1 cellular context compared by ENCODE assay signal in genomic region chr2:55048925-55049793, GRCh38.
A peak's percentile ranks its signal among the peaks of the same experiment; 100 is the strongest.
TF ChIP-seq lines count a peak whose summit lies in the region.

No MANE protein-coding gene starts in this region.

TF ChIP-seq in K562, 482 proteins besides CTCF, POLR2A, EP300 and RAD21 (continued from another document and continues in another):
- TF ChIP-seq IRF1 (CRISPR knock-in tag; IDR thresholded peaks at IDR 0.05; ENCODE audit: borderline replicate concordance), result no peak
- TF ChIP-seq SP2 (IDR thresholded peaks at IDR 0.05; ENCODE audit: extremely low read depth, low read depth, low read length, poor library complexity, severe bottlenecking), result no peak
- peak; percentile 33; the same call in 1 of the 2 replicates for TF ChIP-seq THAP12 (CRISPR knock-in tag; IDR thresholded peaks at IDR 0.05)
- peak; percentile 56; the same call in 1 of the 2 replicates for TF ChIP-seq ZNF263 (CRISPR knock-in tag; IDR thresholded peaks at IDR 0.05; ENCODE audit: borderline replicate concordance)
- TF ChIP-seq CTBP1 (IDR thresholded peaks at IDR 0.05; ENCODE audit: borderline replicate concordance), result peak; percentile 51
- TF ChIP-seq HNRNPUL1 (IDR thresholded peaks at IDR 0.05; ENCODE audit: low read length), result no peak
- TF ChIP-seq MAFF (IDR thresholded peaks at IDR 0.05; ENCODE audit: low read length), result no peak
- TF ChIP-seq CREM (IDR thresholded peaks at IDR 0.05; ENCODE audit: low read depth), result peak; percentile 70
- no peak for TF ChIP-seq ELK1 (CRISPR knock-in tag; IDR thresholded peaks at IDR 0.05)
- TF ChIP-seq BRD4 (IDR thresholded peaks at IDR 0.05), result 0 out of 2 replicates have a peak, but pooled peaks have one; percentile 78
- TF ChIP-seq CEBPB (tag; IDR thresholded peaks at IDR 0.05), result no peak
- no peak for TF ChIP-seq RNF2 (IDR thresholded peaks at IDR 0.05)
- TF ChIP-seq FUS (optimal IDR thresholded peaks at IDR 0.05; ENCODE audit: low read depth, low read length), result no peak
- no peak for TF ChIP-seq FOXK1 (CRISPR knock-in tag; IDR thresholded peaks at IDR 0.05; ENCODE audit: borderline replicate concordance)
- TF ChIP-seq SNIP1 (IDR thresholded peaks at IDR 0.05; ENCODE audit: low read depth), result no peak
- 0 out of 2 replicates have a peak, but pooled peaks have one; percentile 11 for TF ChIP-seq CBFA2T3 (IDR thresholded peaks at IDR 0.05)
- TF ChIP-seq RB1 (IDR thresholded peaks at IDR 0.05; ENCODE audit: low read depth), result peak; percentile 12
- TF ChIP-seq ZNF165 (CRISPR knock-in tag; IDR thresholded peaks at IDR 0.05; ENCODE audit: borderline replicate concordance), result no peak
- TF ChIP-seq SIRT6 (IDR thresholded peaks at IDR 0.05; ENCODE audit: low read depth, low read length), result no peak
- no peak for TF ChIP-seq PRPF4 (IDR thresholded peaks at IDR 0.05; ENCODE audit: insufficient read depth, low read depth, low read length, poor library complexity, severe bottlenecking)
- TF ChIP-seq MED1 (CRISPR knock-in tag; IDR thresholded peaks at IDR 0.05; ENCODE audit: borderline replicate concordance), result no peak
- TF ChIP-seq HDAC3 (IDR thresholded peaks at IDR 0.05; ENCODE audit: borderline replicate concordance, partially characterized antibody), result no peak
- TF ChIP-seq HMBOX1 (IDR thresholded peaks at IDR 0.05), result peak; percentile 76; the same call in 1 of the 2 replicates
- no peak for TF ChIP-seq NCOA2 (IDR thresholded peaks at IDR 0.05; ENCODE audit: partially characterized antibody in 2 of 2)
- no peak for TF ChIP-seq RERE (CRISPR knock-in tag; IDR thresholded peaks at IDR 0.05; ENCODE audit: borderline replicate concordance)
- peak; percentile 61 for TF ChIP-seq TBP (optimal IDR thresholded peaks at IDR 0.05; ENCODE audit: low read depth, low read length)
- 0 out of 2 replicates have a peak, but pooled peaks have one; percentile 25 for TF ChIP-seq HLTF (IDR thresholded peaks at IDR 0.05)
- TF ChIP-seq ZNF146 (CRISPR knock-in tag; IDR thresholded peaks at IDR 0.05; ENCODE audit: unreplicated experiment), result no peak
- TF ChIP-seq ADNP (tag; IDR thresholded peaks at IDR 0.05), result no peak
- TF ChIP-seq ZNF551 (CRISPR knock-in tag; IDR thresholded peaks at IDR 0.05), result no peak
- TF ChIP-seq FOS (IDR thresholded peaks at IDR 0.05; ENCODE audit: extremely low read depth, insufficient read length), result no peak
- TF ChIP-seq MBD2 (IDR thresholded peaks at IDR 0.05; ENCODE audit: borderline replicate concordance, low read depth), result no peak; the same call in 1 of the 2 replicates
- peak in 1 of 2 experiments; percentile 28; a peak in 1 of 4 replicates for TF ChIP-seq FOXK2 (conservative IDR thresholded peaks at IDR 0.05 in 1 of 2, IDR thresholded peaks at IDR 0.05 in 1 of 2; ENCODE audit: low read depth in 2 of 2)
- TF ChIP-seq RBM15 (IDR thresholded peaks at IDR 0.05; ENCODE audit: insufficient read depth, low read length), result no peak
- TF ChIP-seq RBM25 (IDR thresholded peaks at IDR 0.05; ENCODE audit: low read depth, low read length, severe bottlenecking), result no peak
- TF ChIP-seq ZBED1 (IDR thresholded peaks at IDR 0.05), result peak; percentile 26; the same call in 1 of the 2 replicates
- peak; percentile 69 to 94; a peak in 2 of 4 replicates for TF ChIP-seq UBTF (IDR thresholded peaks at IDR 0.05; ENCODE audit: borderline replicate concordance in 1 of 2, low read depth in 2 of 2, low read length in 2 of 2)
- TF ChIP-seq SAP30 (IDR thresholded peaks at IDR 0.05; ENCODE audit: borderline replicate concordance, insufficient read depth, low read depth, low read length, poor library complexity, severe bottlenecking), result peak; percentile 62
- TF ChIP-seq ZNF583 (CRISPR knock-in tag; IDR thresholded peaks at IDR 0.05), result no peak
- TF ChIP-seq ATF7 (IDR thresholded peaks at IDR 0.05), result peak; percentile 52; the same call in 1 of the 2 replicates
- TF ChIP-seq RAD51 (IDR thresholded peaks at IDR 0.05; ENCODE audit: borderline replicate concordance, low read depth), result no peak
- TF ChIP-seq SRSF3 (IDR thresholded peaks at IDR 0.05; ENCODE audit: insufficient read depth, low read length), result no peak
- TF ChIP-seq PHB2 (IDR thresholded peaks at IDR 0.05; ENCODE audit: low read depth), result no peak
- no peak for TF ChIP-seq NEUROD1 (IDR thresholded peaks at IDR 0.05; ENCODE audit: borderline replicate concordance, low read depth, low read length, partially characterized antibody)
- TF ChIP-seq SIN3A (IDR thresholded peaks at IDR 0.05; ENCODE audit: borderline replicate concordance in 2 of 2, control insufficient read depth in 1 of 2, low read depth in 2 of 2, low read length in 2 of 2), result peak; percentile 35 to 84; a peak in 2 of 4 replicates
- TF ChIP-seq ZNF77 (CRISPR knock-in tag; IDR thresholded peaks at IDR 0.05), result no peak
- TF ChIP-seq ZBTB5 (IDR thresholded peaks at IDR 0.05), result no peak
- TF ChIP-seq SAFB (IDR thresholded peaks at IDR 0.05; ENCODE audit: borderline replicate concordance, low read depth, low read length), result peak; percentile 98
- peak; percentile 64; the same call in 1 of the 2 replicates for TF ChIP-seq SREBF1 (IDR thresholded peaks at IDR 0.05; ENCODE audit: borderline replicate concordance, low read depth, low read length)
- TF ChIP-seq TAL1 (IDR thresholded peaks at IDR 0.05), result no peak
- TF ChIP-seq RBM22 (IDR thresholded peaks at IDR 0.05; ENCODE audit: low read depth, low read length, poor library complexity, severe bottlenecking), result peak; percentile 54
- no peak for TF ChIP-seq ID3 (CRISPR knock-in tag; IDR thresholded peaks at IDR 0.05)
- peak; percentile 68 for TF ChIP-seq ID3 (tag; IDR thresholded peaks at IDR 0.05)
- TF ChIP-seq NR3C1 (CRISPR knock-in tag; IDR thresholded peaks at IDR 0.05), result no peak
- TF ChIP-seq TRIM24 (IDR thresholded peaks at IDR 0.05), result peak in 1 of 2 experiments; percentile 23; a peak in 1 of 4 replicates
- TF ChIP-seq FIP1L1 (IDR thresholded peaks at IDR 0.05; ENCODE audit: low read depth, low read length, poor library complexity, severe bottlenecking), result peak; percentile 9
- TF ChIP-seq MCM3 (IDR thresholded peaks at IDR 0.05), result no peak
- peak; percentile 69; the same call in 1 of the 2 replicates for TF ChIP-seq ZNF12 (CRISPR knock-in tag; IDR thresholded peaks at IDR 0.05)
- peak; percentile 83 for TF ChIP-seq ZKSCAN1 (IDR thresholded peaks at IDR 0.05; ENCODE audit: low read depth, low read length)
